9 cellular contexts compared by ENCODE assay signal in the genomic region with DNA sequence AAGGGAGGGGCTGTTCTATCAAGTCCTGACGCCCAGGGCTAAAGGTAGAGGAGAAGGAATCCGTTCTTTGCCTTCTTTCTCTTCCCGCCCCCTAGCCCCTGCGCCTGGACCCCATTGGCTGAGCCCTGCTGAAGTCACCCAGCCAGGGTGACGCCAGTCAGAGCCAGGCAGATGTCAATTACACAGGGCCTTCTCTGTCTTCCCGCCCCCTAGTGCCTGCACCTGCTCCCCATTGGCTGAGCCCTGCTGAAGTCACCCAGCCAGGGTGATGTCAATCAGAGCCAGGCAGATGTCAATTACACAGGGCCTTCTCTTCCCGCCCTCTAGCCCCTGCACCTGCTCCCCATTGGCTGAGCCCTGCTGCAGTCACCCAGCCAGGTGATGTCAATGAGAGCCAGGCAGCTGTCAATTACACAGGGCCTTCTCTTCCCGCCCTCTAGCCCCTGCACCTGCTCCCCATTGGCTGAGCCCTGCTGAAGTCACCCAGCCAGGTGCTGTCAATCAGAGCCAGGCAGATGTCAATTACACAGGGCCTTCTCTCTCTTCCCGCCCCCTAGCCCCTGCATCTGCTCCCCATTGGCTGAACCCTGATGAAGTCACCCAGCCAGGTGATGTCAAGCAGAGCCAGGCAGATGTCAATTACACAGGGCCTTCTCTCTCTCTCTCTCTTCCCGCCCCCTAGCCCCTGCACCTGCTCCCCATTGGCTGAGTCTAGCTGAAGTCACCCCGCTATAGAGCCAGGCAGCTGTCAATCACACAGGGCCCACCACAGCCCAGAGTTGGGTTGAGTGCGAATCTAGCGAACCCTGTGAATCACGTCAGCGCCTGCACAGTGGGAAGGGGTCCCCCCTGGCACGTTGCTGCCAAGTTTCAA. TPM values are rescaled to one million over a fixed set of nuclear protein-coding genes. Genes with fewer than 3 reads are reported as not detected.
A peak's percentile ranks its signal among the peaks of the same experiment; 100 is the strongest.
DNase-seq lines count a peak whose midpoint lies in the region; ATAC-seq and TF ChIP-seq lines count a peak whose summit lies in the region.
"Had no signal": no experiment of that assay in that cellular context is flagged by ENCODE, and none has a peak within 500 bp of the region (broad histone marks: within the 10 kb centered on the region; RNA-seq: fewer than 3 reads in every experiment).

No MANE protein-coding gene starts in this region.

- H3K79me2 ChIP-seq in SK-N-SH (ENCODE audit: insufficient read depth): no peaks in the 10 kb centered on the region

- POLR2A ChIA-PET in SK-N-SH (lab: Yijun Ruan, JAX): no interaction called here

- TF ChIP-seq CTCF in SK-N-SH (IDR thresholded peaks at IDR 0.05): no peak

- TF ChIP-seq EP300 in SK-N-SH (IDR thresholded peaks at IDR 0.05; ENCODE audit: borderline replicate concordance in 1 of 2, low read depth in 1 of 2, low read length in 1 of 2): no peak

- CTCF ChIA-PET in SK-N-SH (lab: Yijun Ruan, JAX): no interaction called here

- no peak for TF ChIP-seq RAD21 in SK-N-SH (IDR thresholded peaks at IDR 0.05; ENCODE audit: low read length)

- no peaks in the 10 kb centered on the region for H3F3A ChIP-seq in SK-N-SH (replicated peaks; ENCODE audit: insufficient read depth)

- H3K9me2 ChIP-seq in SK-N-SH: no peaks in the 10 kb centered on the region

- H3K4me3 ChIP-seq in SK-N-SH (ENCODE audit: low read depth in 2 of 2, low read length in 1 of 2) (no peak overlapping the region), HUES6 (ENCODE audit: low read depth, low read length) (peak overlapping the region; percentile 20; the same call in 1 of the 2 replicates)

- H3K36me3 ChIP-seq in SK-N-SH (replicated peaks in 1 of 2; ENCODE audit: control insufficient read depth in 1 of 2, insufficient read depth in 2 of 2, low read length in 1 of 2): no peaks in the 10 kb centered on the region
- H3K36me3 ChIP-seq in HUES6 (ENCODE audit: control insufficient read depth, insufficient read depth, low read length): no peaks in the 10 kb centered on the region

- ATAC-seq in SK-N-SH treated with all-trans-retinoic acid at 6 μM for 48 hours: no peak; the same call in 2 of the 3 replicates

- H3K27me3 ChIP-seq in SK-N-SH (ENCODE audit: insufficient read depth) (no peaks in the 10 kb centered on the region; the same call in 1 of the 2 replicates), HUES6 (ENCODE audit: control insufficient read depth, insufficient read depth, low read length) (no peaks in the 10 kb centered on the region)

- H2AFZ ChIP-seq in SK-N-SH (ENCODE audit: low read depth): no peak overlapping the region

- H4K20me1 ChIP-seq in SK-N-SH (ENCODE audit: insufficient read depth): no peaks in the 10 kb centered on the region

- no peak overlapping the region for H3K4me2 ChIP-seq in SK-N-SH

- H3K27ac ChIP-seq in SK-N-SH (ENCODE audit: low read depth in 2 of 2, low read length in 1 of 2) (no peak overlapping the region), HUES6 (ENCODE audit: low read depth, low read length) (no peak overlapping the region)

- H3K9me3 ChIP-seq in SK-N-SH: no peaks in the 10 kb centered on the region
- H3K9me3 ChIP-seq in HUES6 (ENCODE audit: control insufficient read depth, insufficient read depth, low read depth, low read length): peaks cover 8% of the 10 kb centered on the region

- 37% methylated on average over 10 of the region's 16 CpGs for WGBS in SK-N-SH (ENCODE audit: low lambda C conversion rate)

- no peak for DNase-seq in SK-N-SH
- peak in 2 of 3 experiments; percentile 42 to 72 for DNase-seq in activated CD8-positive, alpha-beta memory T cell treated with anti-CD3 and anti-CD28 coated beads for 48 hours (ENCODE audit: low read depth in 2 of 3, low spot score in 2 of 3)
- DNase-seq in iPS DF 4.7 (ENCODE audit: extremely low read depth, low spot score): peak; percentile 56
- DNase-seq in stimulated activated CD8-positive, alpha-beta memory T cell treated with anti-CD3 and anti-CD28 coated beads, Interleukin-12 subunit alpha, Interleukin-12 subunit beta, amount 100 ng/mL, for 24 hours (ENCODE audit: extremely low read depth): peak; percentile 80
- DNase-seq in NCI-H2107 (lab: John Stamatoyannopoulos, UW): no peak
- no peak for DNase-seq in inferior parietal cortex (ENCODE audit: extremely low spot score)

- H3K9ac ChIP-seq in SK-N-SH (no peak overlapping the region), HUES6 (ENCODE audit: low read length) (no peak overlapping the region)

- H3K4me1 ChIP-seq in SK-N-SH (ENCODE audit: control insufficient read depth in 1 of 2, insufficient read depth in 2 of 2, low read depth in 1 of 2, low read length in 1 of 2) (no peaks in the 10 kb centered on the region), HUES6 (ENCODE audit: control insufficient read depth, insufficient read depth, low read length) (peaks cover 18% of the 10 kb centered on the region)

TF ChIP-seq in SK-N-SH, 30 proteins besides CTCF, POLR2A, EP300 and RAD21:
- TF ChIP-seq, protein P1, sequence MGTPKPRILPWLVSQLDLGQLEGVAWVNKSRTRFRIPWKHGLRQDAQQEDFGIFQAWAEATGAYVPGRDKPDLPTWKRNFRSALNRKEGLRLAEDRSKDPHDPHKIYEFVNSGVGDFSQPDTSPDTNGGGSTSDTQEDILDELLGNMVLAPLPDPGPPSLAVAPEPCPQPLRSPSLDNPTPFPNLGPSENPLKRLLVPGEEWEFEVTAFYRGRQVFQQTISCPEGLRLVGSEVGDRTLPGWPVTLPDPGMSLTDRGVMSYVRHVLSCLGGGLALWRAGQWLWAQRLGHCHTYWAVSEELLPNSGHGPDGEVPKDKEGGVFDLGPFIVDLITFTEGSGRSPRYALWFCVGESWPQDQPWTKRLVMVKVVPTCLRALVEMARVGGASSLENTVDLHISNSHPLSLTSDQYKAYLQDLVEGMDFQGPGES (IDR thresholded peaks at IDR 0.05; ENCODE audit: low read depth, low read length): no peak
- peak; percentile 45 for TF ChIP-seq PBX3 (IDR thresholded peaks at IDR 0.05)

TF ChIP-seq in SK-N-SH treated with all-trans-retinoic acid at 6 μM for 48 hours, 23 proteins besides CTCF, POLR2A, EP300 and RAD21:
- TF ChIP-seq TOX (CRISPR knock-in tag; IDR thresholded peaks at IDR 0.05; ENCODE audit: borderline replicate concordance) (no peak), PATZ1 (CRISPR knock-in tag; IDR thresholded peaks at IDR 0.05; ENCODE audit: borderline replicate concordance) (no peak), POU6F1 (CRISPR knock-in tag; IDR thresholded peaks at IDR 0.05; ENCODE audit: borderline replicate concordance, low read depth) (no peak), GLIS3 (CRISPR knock-in tag; IDR thresholded peaks at IDR 0.05) (no peak)

RNA-seq across cellular contexts. Expression of gene ASMT, which starts 46.4 kb away (rescaled TPM):
- polyA plus RNA-seq in SK-N-SH (2012; rRNA removed): 0.26 TPM in 1 of 2 replicates, not detected in the other
- polyA plus RNA-seq in SK-N-SH (2012; cell fraction: cytosol; rRNA removed): 0.08 TPM in 2 replicates
- 0.20 and 0.54 TPM in 2 replicates for polyA plus RNA-seq in SK-N-SH (2012; cell fraction: nucleus; rRNA removed)
- polyA plus RNA-seq: BJ had no signal

Comparison
In these comparisons a context has a peak if more than half of its experiments do, and no peak if none do; other contexts are left out.
1. DNase-seq: peak in activated CD8-positive, alpha-beta memory T cell treated with anti-CD3 and anti-CD28 coated beads for 48 hours (2 of 3), iPS DF 4.7 (single experiment) and stimulated activated CD8-positive, alpha-beta memory T cell treated with anti-CD3 and anti-CD28 coated beads, Interleukin-12 subunit alpha, Interleukin-12 subunit beta, amount 100 ng/mL, for 24 hours (single experiment); none in SK-N-SH (single experiment), NCI-H2107 (single experiment) and inferior parietal cortex (single experiment).